In the genomic region with DNA sequence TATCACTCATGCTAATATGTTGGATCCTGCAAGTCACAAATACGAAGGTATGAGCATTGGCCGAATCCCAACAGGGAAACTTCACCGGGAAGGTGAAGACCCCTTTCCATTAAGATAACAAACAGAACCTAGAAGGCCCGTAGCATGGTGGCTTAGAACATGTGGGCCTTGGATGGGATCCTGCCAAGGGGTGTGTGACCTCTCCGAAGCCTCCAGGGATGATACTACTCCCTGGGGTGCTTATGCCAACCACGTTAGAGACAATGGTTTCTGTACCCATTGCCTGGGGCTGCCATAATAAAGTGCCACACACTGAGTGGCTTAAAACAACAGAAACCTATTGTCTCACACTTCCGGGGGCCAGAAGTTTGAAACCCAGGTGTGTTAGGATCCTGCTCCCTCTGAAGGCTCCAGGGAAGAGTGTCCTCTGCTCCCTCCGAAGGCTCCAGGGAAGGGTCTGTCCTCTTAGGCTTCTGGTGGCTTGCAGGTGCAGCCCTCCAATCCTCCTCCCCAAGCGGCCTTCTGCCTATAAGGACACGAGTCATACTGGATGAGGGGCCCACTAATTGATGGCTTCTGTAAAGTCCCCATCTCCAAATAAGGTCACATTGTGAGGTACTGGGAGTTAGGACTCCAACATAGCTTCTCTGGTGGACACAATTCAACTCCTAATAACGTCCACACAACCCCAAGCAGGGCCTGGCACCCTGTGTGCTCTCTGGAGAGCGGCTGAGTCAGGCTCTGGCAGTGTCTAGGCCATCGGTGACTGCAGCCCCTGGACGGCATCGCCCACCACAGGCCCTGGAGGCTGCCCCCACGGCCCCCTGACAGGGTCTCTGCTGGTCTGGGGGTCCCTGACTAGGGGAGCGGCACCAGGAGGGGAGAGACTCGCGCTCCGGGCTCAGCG, we compare ENCODE assay signal across 8 cellular contexts. TPM values are rescaled to one million over a fixed set of nuclear protein-coding genes. Genes with fewer than 3 reads are reported as not detected.
DNase-seq lines count a peak whose midpoint lies in the region; ATAC-seq and TF ChIP-seq lines count a peak whose summit lies in the region.

No MANE protein-coding gene starts in this region.

- H3K36me3 Mint-ChIP-seq in naive B cell, result no peaks in the 10 kb centered on the region

- TF ChIP-seq CTCF in cardiac fibroblast (IDR thresholded peaks at IDR 0.05; ENCODE audit: low read depth, low read length), result no peak

- H3K4me3 ChIP-seq in cardiac fibroblast (replicated peaks in 1 of 2; ENCODE audit: low read depth in 2 of 2, low read length in 2 of 2), result peak overlapping the region; percentile 44 to 57

- H3K4me1 Mint-ChIP-seq in naive B cell, result peaks cover 0 to 19% (median 3%) of the 10 kb centered on the region in 3 donors

- no peaks in the 10 kb centered on the region for H3K9me3 Mint-ChIP-seq in naive B cell

- DNase-seq in cardiac fibroblast (ENCODE audit: low read depth in 2 of 2), result peak in 1 of 2 donors; percentile 1
- DNase-seq in naive B cell, result no peak
- DNase-seq in SHP77 (lab: John Stamatoyannopoulos, UW), result no peak
- DNase-seq in AML-193 (lab: John Stamatoyannopoulos, UW), result no peak
- DNase-seq in NCI-H1105 (lab: John Stamatoyannopoulos, UW), result no peak

- peaks cover 0 to 4% (median 0%) of the 10 kb centered on the region in 3 donors for H3K27me3 Mint-ChIP-seq in naive B cell

- H3K4me3 Mint-ChIP-seq in naive B cell, result peak overlapping the region; percentile 68 to 90 (median 80)

- peak; percentile 1 for ATAC-seq in GM18870 (IDR thresholded peaks at IDR 0.05; ENCODE audit: unreplicated experiment)
- ATAC-seq in HG03432 (IDR thresholded peaks at IDR 0.05; ENCODE audit: unreplicated experiment), result peak; percentile 6
- no peak for ATAC-seq in naive B cell (ENCODE audit: low read depth in 2 of 2)
- no peak for ATAC-seq in HG02870 (IDR thresholded peaks at IDR 0.05; ENCODE audit: unreplicated experiment)

- peak overlapping the region in 1 of 6 donors; percentile 44 for H3K27ac Mint-ChIP-seq in naive B cell

RNA-seq across cellular contexts. Expression of gene MGMT, which starts 1.0 kb away (rescaled TPM):
- 10 to 100 TPM; 29.3 to 46.2 (median 38.2) TPM for polyA plus RNA-seq in naive B cell (ENCODE audit: low read depth in 6 of 6)

Comparison
In these comparisons a context has a peak if more than half of its experiments do, and no peak if none do; other contexts are left out.
1. ATAC-seq: peak in GM18870 (single experiment) and HG03432 (single experiment); none in naive B cell (0 of 2) and HG02870 (single experiment).